15 cellular contexts compared by ENCODE assay signal in genomic region chr3:132638721-132639120, GRCh38. TPM values are rescaled to one million over a fixed set of nuclear protein-coding genes. Genes with fewer than 3 reads are reported as not detected.
DNase-seq lines count a peak whose midpoint lies in the region; ATAC-seq and TF ChIP-seq lines count a peak whose summit lies in the region.
"Had no signal": no experiment of that assay in that cellular context is flagged by ENCODE, and none has a peak within 500 bp of the region (broad histone marks: within the 10 kb centered on the region; RNA-seq: fewer than 3 reads in every experiment).

No MANE protein-coding gene starts in this region.

- no peaks in the 10 kb centered on the region for H3K9me3 Mint-ChIP-seq in endothelial cell (ENCODE audit: unreplicated experiment)
- H3K9me3 Mint-ChIP-seq: IgD-negative memory B cell had no signal

- H2BK15ac ChIP-seq in IMR-90 (ENCODE audit: low read depth, low read length), result peak overlapping the region; percentile 77; the same call in 2 of the 3 replicates
- H2BK15ac ChIP-seq in mesenchymal stem cell (ENCODE audit: low read depth, poor library complexity, severe bottlenecking), result no peak overlapping the region

- H3K27me3 Mint-ChIP-seq in endothelial cell (ENCODE audit: unreplicated experiment), result no peaks in the 10 kb centered on the region
- H3K27me3 Mint-ChIP-seq: CD4-positive, alpha-beta memory T cell; IgD-negative memory B cell had no signal

- DNase-seq in IMR-90 (no peak), epithelial cell of prostate (ENCODE audit: low read depth, low spot score) (no peak), mesenchymal stem cell (no peak), endothelial cell (ENCODE audit: low spot score) (no peak), nucleus accumbens (lab: John Stamatoyannopoulos, UW) (no peak)
- DNase-seq: BE2C; CD4-positive, alpha-beta memory T cell; DMS79; EL had no signal

- H3K4me1 ChIP-seq in IMR-90 (ENCODE audit: control insufficient read depth, insufficient read depth, low read length) (peaks cover 9% of the 10 kb centered on the region), mesenchymal stem cell (ENCODE audit: control insufficient read depth, insufficient read depth, low read depth, low read length) (peaks cover 1% of the 10 kb centered on the region)
- H3K4me1 ChIP-seq: BE2C had no signal

- intact Hi-C loops in IMR-90 (cut with micrococcal nuclease), result no loop called here

- H3K4me1 Mint-ChIP-seq in endothelial cell (ENCODE audit: unreplicated experiment), result peaks cover 13% of the 10 kb centered on the region

- H2AFZ ChIP-seq in IMR-90 (replicated peaks; ENCODE audit: low read length, poor library complexity) (no peak overlapping the region), mesenchymal stem cell (ENCODE audit: low read depth, low read length) (no peak overlapping the region)

- dilution Hi-C loops in IMR-90 (cut with HindIII; ENCODE audit: low sequenced_read_pairs, unreplicated experiment), result loop anchor here (25.0 kb wide), 1 partner anchor 101 kb away; no protein-coding TSS in a partner anchor

- no peaks in the 10 kb centered on the region for H4K20me1 ChIP-seq in IMR-90 (ENCODE audit: insufficient read depth, low read length)

- no peak overlapping the region for H2BK12ac ChIP-seq in mesenchymal stem cell (ENCODE audit: low read length in 2 of 2)

- H3K36me3 Mint-ChIP-seq in endothelial cell (ENCODE audit: low read depth, unreplicated experiment), result peaks cover 19% of the 10 kb centered on the region

- no peak overlapping the region for H2AK9ac ChIP-seq in IMR-90 (replicated peaks; ENCODE audit: low read depth, low read length, poor library complexity)

- peaks cover 0 to 10% of the 10 kb centered on the region in 2 experiments; a peak in 1 of 4 replicates for H3K79me1 ChIP-seq in IMR-90 (ENCODE audit: low read depth in 1 of 2, low read length in 2 of 2)
- peaks cover 8% of the 10 kb centered on the region for H3K79me1 ChIP-seq in mesenchymal stem cell (replicated peaks; ENCODE audit: low read length, poor library complexity, severe bottlenecking)

- H3K9me3 ChIP-seq in IMR-90 (ENCODE audit: control insufficient read depth, insufficient read depth, low read length) (no peaks in the 10 kb centered on the region), mesenchymal stem cell (ENCODE audit: control insufficient read depth, low read length) (no peaks in the 10 kb centered on the region)
- H3K9me3 ChIP-seq: A549, BE2C, HAP-1 had no signal

- no TSS peak for BruUV-seq in IMR-90 (replicated peaks; lab: Mats Ljungman, UMichigan)

- H3K56ac ChIP-seq in IMR-90 (ENCODE audit: extremely low read depth, insufficient read depth, low read length), result peak overlapping the region; percentile 26

- no peak overlapping the region for H3K27ac Mint-ChIP-seq in endothelial cell (ENCODE audit: unreplicated experiment)
- H3K27ac Mint-ChIP-seq: IgD-negative memory B cell had no signal

- H4K91ac ChIP-seq in IMR-90 (ENCODE audit: insufficient read depth, low read depth, low read length), result no peak overlapping the region
- no peak overlapping the region for H4K91ac ChIP-seq in mesenchymal stem cell (ENCODE audit: low read length)

- H2AK5ac ChIP-seq in IMR-90 (ENCODE audit: low read depth, low read length) (no peak overlapping the region), mesenchymal stem cell (ENCODE audit: low read length, severe bottlenecking) (no peak overlapping the region)

- H3K14ac ChIP-seq in IMR-90 (replicated peaks; ENCODE audit: low read depth, low read length) (no peak overlapping the region), mesenchymal stem cell (ENCODE audit: low read length in 2 of 2) (no peak overlapping the region)

- peak overlapping the region; percentile 8; the same call in 1 of the 2 replicates for H3K23ac ChIP-seq in IMR-90 (ENCODE audit: low read depth, low read length)
- H3K23ac ChIP-seq in mesenchymal stem cell (ENCODE audit: low read length in 2 of 2), result no peak overlapping the region

- ATAC-seq in IMR-90 (ENCODE audit: low read depth), result peak; percentile 36; the same call in 1 of the 2 replicates
- no peak for ATAC-seq in HG03571 (IDR thresholded peaks at IDR 0.05; ENCODE audit: unreplicated experiment)
- ATAC-seq: A549 had no signal

- H3K4me2 ChIP-seq in IMR-90 (ENCODE audit: low read depth, low read length) (no peak overlapping the region), mesenchymal stem cell (ENCODE audit: low read length, poor library complexity, severe bottlenecking) (no peak overlapping the region)

- H3K4me3 ChIP-seq in IMR-90 (ENCODE audit: insufficient read depth, low read depth, low read length) (no peak overlapping the region), mesenchymal stem cell (ENCODE audit: insufficient read depth in 1 of 2, low read depth in 1 of 2, low read length in 2 of 2) (no peak overlapping the region)
- H3K4me3 ChIP-seq: A549, HAP-1 had no signal

- H3K36me3 ChIP-seq in IMR-90 (ENCODE audit: control insufficient read depth, insufficient read depth, low read length) (peaks cover 3% of the 10 kb centered on the region; the same call in 1 of the 2 replicates), mesenchymal stem cell (ENCODE audit: control insufficient read depth in 1 of 2, insufficient read depth in 2 of 2, low read depth in 1 of 2, low read length in 2 of 2) (peaks cover 0 to 25% of the 10 kb centered on the region in 2 experiments)
- H3K36me3 ChIP-seq: BE2C had no signal

- H3K9me1 ChIP-seq in IMR-90 (ENCODE audit: insufficient read depth, low read length), result no peaks in the 10 kb centered on the region; the same call in 1 of the 2 replicates

- H4K5ac ChIP-seq in IMR-90 (ENCODE audit: low read depth, low read length), result no peak overlapping the region

- H3K27ac ChIP-seq in IMR-90 (ENCODE audit: insufficient read depth, low read length) (peak overlapping the region; percentile 7; the same call in 1 of the 2 replicates), epithelial cell of prostate (peak overlapping the region; percentile 72), mesenchymal stem cell (ENCODE audit: low read length, poor library complexity, severe bottlenecking) (no peak overlapping the region)
- H3K27ac ChIP-seq: A549, C4-2B had no signal

- in situ Hi-C loops in IMR-90 (cut with MboI; ENCODE audit: low sequenced_read_pairs), result loop anchor here (25.0 kb wide), 1 partner anchor 376 kb away; no protein-coding TSS in a partner anchor

- no peak for TF ChIP-seq POLR2A in IMR-90 (IDR thresholded peaks at IDR 0.05; ENCODE audit: low read depth, low read length)

- H2BK20ac ChIP-seq in IMR-90 (ENCODE audit: low read depth, low read length), result peak overlapping the region; percentile 75; the same call in 1 of the 2 replicates

- no peak for TF ChIP-seq RAD21 in IMR-90 (IDR thresholded peaks at IDR 0.05; ENCODE audit: low read length)

- CTCF ChIA-PET in IMR-90 (lab: Yijun Ruan, JAX), result interaction anchor here (0.8 to 1.7 kb wide), 2 partner anchors 96 to 103 kb away, joined by 3 to 18 read pairs; no protein-coding TSS in a partner anchor

- H3K27me3 ChIP-seq in IMR-90 (ENCODE audit: control insufficient read depth, insufficient read depth, low read length), result no peaks in the 10 kb centered on the region
- no peaks in the 10 kb centered on the region for H3K27me3 ChIP-seq in mesenchymal stem cell (ENCODE audit: control insufficient read depth in 1 of 2, insufficient read depth in 1 of 2, low read length in 2 of 2)
- H3K27me3 ChIP-seq: BE2C had no signal

- H3K4me3 Mint-ChIP-seq in endothelial cell (ENCODE audit: unreplicated experiment), result no peak overlapping the region
- H3K4me3 Mint-ChIP-seq: CD4-positive, alpha-beta memory T cell; IgD-negative memory B cell had no signal

- H3K18ac ChIP-seq in IMR-90 (ENCODE audit: low read depth, low read length) (peak overlapping the region; percentile 86; the same call in 1 of the 2 replicates), mesenchymal stem cell (ENCODE audit: low read depth in 1 of 2, low read length in 2 of 2) (no peak overlapping the region)

- H3K9ac ChIP-seq in IMR-90 (ENCODE audit: low read depth, low read length), result no peak overlapping the region
- peak overlapping the region; percentile 14 for H3K9ac ChIP-seq in mesenchymal stem cell (ENCODE audit: low read length)

- H2BK120ac ChIP-seq in IMR-90 (ENCODE audit: low read depth, low read length) (peak overlapping the region; percentile 51), mesenchymal stem cell (ENCODE audit: low read depth, low read length) (no peak overlapping the region)

- 0 out of 2 replicates have a peak overlapping the region, but pooled peaks have one; percentile 3 for H3K4ac ChIP-seq in IMR-90 (ENCODE audit: low read depth, low read length)
- H3K4ac ChIP-seq in mesenchymal stem cell (ENCODE audit: low read depth in 1 of 2, low read length in 2 of 2), result no peak overlapping the region

- POLR2A ChIA-PET in IMR-90 (lab: Charles Lee; ENCODE audit: unreplicated experiment), result interaction anchor here (0.6 kb wide), 1 partner anchor 218 kb away, joined by 3 read pairs; no protein-coding TSS in a partner anchor

- H2BK5ac ChIP-seq in IMR-90 (ENCODE audit: low read depth, low read length, poor library complexity, severe bottlenecking) (peak overlapping the region; percentile 95), mesenchymal stem cell (ENCODE audit: low read depth, low read length, poor library complexity, severe bottlenecking) (no peak overlapping the region)

- H4K8ac ChIP-seq in IMR-90 (ENCODE audit: low read depth in 2 of 2, low read length in 2 of 2), result peak overlapping the region in 1 of 2 experiments; percentile 32; a peak in 2 of 4 replicates
- H4K8ac ChIP-seq in mesenchymal stem cell (ENCODE audit: low read length), result no peak overlapping the region

- TF ChIP-seq CTCF in IMR-90 (conservative IDR thresholded peaks at IDR 0.05; ENCODE audit: low read depth, low read length), result no peak
- TF ChIP-seq CTCF in endothelial cell (IDR thresholded peaks at IDR 0.05; ENCODE audit: unreplicated experiment), result no peak

RNA-seq across cellular contexts. Expression of gene ACAD11, which starts 20.9 kb away (rescaled TPM):
- total RNA-seq in IMR-90 (2012; rRNA removed), result 18.8 and 27.8 TPM in 2 replicates
- polyA plus RNA-seq in IMR-90 (2012; rRNA removed), result 12.8 and 16.0 TPM in 2 replicates
- polyA plus RNA-seq in IMR-90 (2012; cell fraction: cytosol; rRNA removed), result 2.4 and 3.2 TPM in 2 replicates
- polyA plus RNA-seq in IMR-90 (2012; cell fraction: nucleus; rRNA removed; ENCODE audit: low replicate concordance), result 55.6 and 142 TPM in 2 replicates
- polyA plus RNA-seq in mesenchymal stem cell (2013, experiment 1 of 2), result 14.3 TPM
- 14.1 TPM for polyA plus RNA-seq in mesenchymal stem cell (2013, experiment 2 of 2)
- 20.0 TPM for total RNA-seq in endothelial cell (ENCODE audit: unreplicated experiment)

RNA-seq across cellular contexts. Expression of gene UBA5, which starts 21.4 kb away (rescaled TPM):
- total RNA-seq in IMR-90 (2012; rRNA removed), result 20.3 and 38.6 TPM in 2 replicates
- polyA plus RNA-seq in IMR-90 (2012; rRNA removed), result 30.4 and 43.1 TPM in 2 replicates
- polyA plus RNA-seq in IMR-90 (2012; cell fraction: cytosol; rRNA removed), result 43.2 and 60.2 TPM in 2 replicates
- 37.7 and 52.9 TPM in 2 replicates for polyA plus RNA-seq in IMR-90 (2012; cell fraction: nucleus; rRNA removed; ENCODE audit: low replicate concordance)
- 22.0 TPM for polyA plus RNA-seq in mesenchymal stem cell (2013, experiment 1 of 2)
- polyA plus RNA-seq in mesenchymal stem cell (2013, experiment 2 of 2), result 22.1 TPM
- total RNA-seq in endothelial cell (ENCODE audit: unreplicated experiment), result 53.5 TPM

RNA-seq across cellular contexts. Expression of gene ACKR4, which starts 41.7 kb away (rescaled TPM):
- total RNA-seq in IMR-90 (2012; rRNA removed) (0.18 TPM in 1 of 2 replicates, not detected in the other), endothelial cell (ENCODE audit: unreplicated experiment) (not detected)
- polyA plus RNA-seq in IMR-90 (2012; rRNA removed), result not detected in 2 replicates
- not detected in 2 replicates for polyA plus RNA-seq in IMR-90 (2012; cell fraction: cytosol; rRNA removed)
- 0.15 TPM in 1 of 2 replicates, not detected in the other for polyA plus RNA-seq in IMR-90 (2012; cell fraction: nucleus; rRNA removed; ENCODE audit: low replicate concordance)
- polyA plus RNA-seq in mesenchymal stem cell (2013, experiment 1 of 2), result 0.17 TPM
- polyA plus RNA-seq in mesenchymal stem cell (2013, experiment 2 of 2), result 0.14 TPM
- total RNA-seq: H1 had no signal
- polyA plus RNA-seq: H1, IgD-negative memory B cell had no signal
